1 cellular context compared by ENCODE assay signal in genomic region chr19:639251-640155, GRCh38.
TF ChIP-seq lines count a peak whose summit lies in the region.

FGF22 (plus strand) TSS chr19:639879; CDS start chr19:639926, 47 bp downstream.

TF ChIP-seq in K562, 482 proteins besides CTCF, POLR2A, EP300 and RAD21 (continued from another document and continues in another):
- TF ChIP-seq, protein P1, sequence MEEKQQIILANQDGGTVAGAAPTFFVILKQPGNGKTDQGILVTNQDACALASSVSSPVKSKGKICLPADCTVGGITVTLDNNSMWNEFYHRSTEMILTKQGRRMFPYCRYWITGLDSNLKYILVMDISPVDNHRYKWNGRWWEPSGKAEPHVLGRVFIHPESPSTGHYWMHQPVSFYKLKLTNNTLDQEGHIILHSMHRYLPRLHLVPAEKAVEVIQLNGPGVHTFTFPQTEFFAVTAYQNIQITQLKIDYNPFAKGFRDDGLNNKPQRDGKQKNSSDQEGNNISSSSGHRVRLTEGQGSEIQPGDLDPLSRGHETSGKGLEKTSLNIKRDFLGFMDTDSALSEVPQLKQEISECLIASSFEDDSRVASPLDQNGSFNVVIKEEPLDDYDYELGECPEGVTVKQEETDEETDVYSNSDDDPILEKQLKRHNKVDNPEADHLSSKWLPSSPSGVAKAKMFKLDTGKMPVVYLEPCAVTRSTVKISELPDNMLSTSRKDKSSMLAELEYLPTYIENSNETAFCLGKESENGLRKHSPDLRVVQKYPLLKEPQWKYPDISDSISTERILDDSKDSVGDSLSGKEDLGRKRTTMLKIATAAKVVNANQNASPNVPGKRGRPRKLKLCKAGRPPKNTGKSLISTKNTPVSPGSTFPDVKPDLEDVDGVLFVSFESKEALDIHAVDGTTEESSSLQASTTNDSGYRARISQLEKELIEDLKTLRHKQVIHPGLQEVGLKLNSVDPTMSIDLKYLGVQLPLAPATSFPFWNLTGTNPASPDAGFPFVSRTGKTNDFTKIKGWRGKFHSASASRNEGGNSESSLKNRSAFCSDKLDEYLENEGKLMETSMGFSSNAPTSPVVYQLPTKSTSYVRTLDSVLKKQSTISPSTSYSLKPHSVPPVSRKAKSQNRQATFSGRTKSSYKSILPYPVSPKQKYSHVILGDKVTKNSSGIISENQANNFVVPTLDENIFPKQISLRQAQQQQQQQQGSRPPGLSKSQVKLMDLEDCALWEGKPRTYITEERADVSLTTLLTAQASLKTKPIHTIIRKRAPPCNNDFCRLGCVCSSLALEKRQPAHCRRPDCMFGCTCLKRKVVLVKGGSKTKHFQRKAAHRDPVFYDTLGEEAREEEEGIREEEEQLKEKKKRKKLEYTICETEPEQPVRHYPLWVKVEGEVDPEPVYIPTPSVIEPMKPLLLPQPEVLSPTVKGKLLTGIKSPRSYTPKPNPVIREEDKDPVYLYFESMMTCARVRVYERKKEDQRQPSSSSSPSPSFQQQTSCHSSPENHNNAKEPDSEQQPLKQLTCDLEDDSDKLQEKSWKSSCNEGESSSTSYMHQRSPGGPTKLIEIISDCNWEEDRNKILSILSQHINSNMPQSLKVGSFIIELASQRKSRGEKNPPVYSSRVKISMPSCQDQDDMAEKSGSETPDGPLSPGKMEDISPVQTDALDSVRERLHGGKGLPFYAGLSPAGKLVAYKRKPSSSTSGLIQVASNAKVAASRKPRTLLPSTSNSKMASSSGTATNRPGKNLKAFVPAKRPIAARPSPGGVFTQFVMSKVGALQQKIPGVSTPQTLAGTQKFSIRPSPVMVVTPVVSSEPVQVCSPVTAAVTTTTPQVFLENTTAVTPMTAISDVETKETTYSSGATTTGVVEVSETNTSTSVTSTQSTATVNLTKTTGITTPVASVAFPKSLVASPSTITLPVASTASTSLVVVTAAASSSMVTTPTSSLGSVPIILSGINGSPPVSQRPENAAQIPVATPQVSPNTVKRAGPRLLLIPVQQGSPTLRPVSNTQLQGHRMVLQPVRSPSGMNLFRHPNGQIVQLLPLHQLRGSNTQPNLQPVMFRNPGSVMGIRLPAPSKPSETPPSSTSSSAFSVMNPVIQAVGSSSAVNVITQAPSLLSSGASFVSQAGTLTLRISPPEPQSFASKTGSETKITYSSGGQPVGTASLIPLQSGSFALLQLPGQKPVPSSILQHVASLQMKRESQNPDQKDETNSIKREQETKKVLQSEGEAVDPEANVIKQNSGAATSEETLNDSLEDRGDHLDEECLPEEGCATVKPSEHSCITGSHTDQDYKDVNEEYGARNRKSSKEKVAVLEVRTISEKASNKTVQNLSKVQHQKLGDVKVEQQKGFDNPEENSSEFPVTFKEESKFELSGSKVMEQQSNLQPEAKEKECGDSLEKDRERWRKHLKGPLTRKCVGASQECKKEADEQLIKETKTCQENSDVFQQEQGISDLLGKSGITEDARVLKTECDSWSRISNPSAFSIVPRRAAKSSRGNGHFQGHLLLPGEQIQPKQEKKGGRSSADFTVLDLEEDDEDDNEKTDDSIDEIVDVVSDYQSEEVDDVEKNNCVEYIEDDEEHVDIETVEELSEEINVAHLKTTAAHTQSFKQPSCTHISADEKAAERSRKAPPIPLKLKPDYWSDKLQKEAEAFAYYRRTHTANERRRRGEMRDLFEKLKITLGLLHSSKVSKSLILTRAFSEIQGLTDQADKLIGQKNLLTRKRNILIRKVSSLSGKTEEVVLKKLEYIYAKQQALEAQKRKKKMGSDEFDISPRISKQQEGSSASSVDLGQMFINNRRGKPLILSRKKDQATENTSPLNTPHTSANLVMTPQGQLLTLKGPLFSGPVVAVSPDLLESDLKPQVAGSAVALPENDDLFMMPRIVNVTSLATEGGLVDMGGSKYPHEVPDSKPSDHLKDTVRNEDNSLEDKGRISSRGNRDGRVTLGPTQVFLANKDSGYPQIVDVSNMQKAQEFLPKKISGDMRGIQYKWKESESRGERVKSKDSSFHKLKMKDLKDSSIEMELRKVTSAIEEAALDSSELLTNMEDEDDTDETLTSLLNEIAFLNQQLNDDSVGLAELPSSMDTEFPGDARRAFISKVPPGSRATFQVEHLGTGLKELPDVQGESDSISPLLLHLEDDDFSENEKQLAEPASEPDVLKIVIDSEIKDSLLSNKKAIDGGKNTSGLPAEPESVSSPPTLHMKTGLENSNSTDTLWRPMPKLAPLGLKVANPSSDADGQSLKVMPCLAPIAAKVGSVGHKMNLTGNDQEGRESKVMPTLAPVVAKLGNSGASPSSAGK (IDR thresholded peaks at IDR 0.05) = peak; percentile 61
- TF ChIP-seq, protein P2, sequence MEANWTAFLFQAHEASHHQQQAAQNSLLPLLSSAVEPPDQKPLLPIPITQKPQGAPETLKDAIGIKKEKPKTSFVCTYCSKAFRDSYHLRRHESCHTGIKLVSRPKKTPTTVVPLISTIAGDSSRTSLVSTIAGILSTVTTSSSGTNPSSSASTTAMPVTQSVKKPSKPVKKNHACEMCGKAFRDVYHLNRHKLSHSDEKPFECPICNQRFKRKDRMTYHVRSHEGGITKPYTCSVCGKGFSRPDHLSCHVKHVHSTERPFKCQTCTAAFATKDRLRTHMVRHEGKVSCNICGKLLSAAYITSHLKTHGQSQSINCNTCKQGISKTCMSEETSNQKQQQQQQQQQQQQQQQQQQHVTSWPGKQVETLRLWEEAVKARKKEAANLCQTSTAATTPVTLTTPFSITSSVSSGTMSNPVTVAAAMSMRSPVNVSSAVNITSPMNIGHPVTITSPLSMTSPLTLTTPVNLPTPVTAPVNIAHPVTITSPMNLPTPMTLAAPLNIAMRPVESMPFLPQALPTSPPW (CRISPR knock-in tag; IDR thresholded peaks at IDR 0.05) = peak; percentile 54; the same call in 1 of the 2 replicates
- peak; percentile 59; the same call in 1 of the 2 replicates for TF ChIP-seq KDM2B (CRISPR knock-in tag; IDR thresholded peaks at IDR 0.05)
- TF ChIP-seq DPF2 (IDR thresholded peaks at IDR 0.05) = peak; percentile 78
- TF ChIP-seq MYC (IDR thresholded peaks at IDR 0.05; ENCODE audit: low read depth, low read length) = peak; percentile 56; the same call in 1 of the 2 replicates
- no peak for TF ChIP-seq MYC (CRISPR knock-in tag; IDR thresholded peaks at IDR 0.05; ENCODE audit: borderline replicate concordance, low read depth)
- peak; percentile 44 for TF ChIP-seq RBFOX2 (IDR thresholded peaks at IDR 0.05; ENCODE audit: low read depth, low read length)
- peak; percentile 48 for TF ChIP-seq SMARCA4 (IDR thresholded peaks at IDR 0.05)
- peak; percentile 46; the same call in 1 of the 2 replicates for TF ChIP-seq ZFX (CRISPR knock-in tag; IDR thresholded peaks at IDR 0.05)
- 0 out of 4 replicates have a peak, but pooled peaks of 1 of the 2 experiments have one; percentile 40 for TF ChIP-seq FOXK2 (conservative IDR thresholded peaks at IDR 0.05 in 1 of 2, IDR thresholded peaks at IDR 0.05 in 1 of 2; ENCODE audit: low read depth in 2 of 2)
- peak; percentile 62 for TF ChIP-seq SP1 (CRISPR knock-in tag; IDR thresholded peaks at IDR 0.05)
- TF ChIP-seq NFYB (IDR thresholded peaks at IDR 0.05; ENCODE audit: extremely low read depth, insufficient read length) = peak; percentile 66
- peak; percentile 41 to 79 for TF ChIP-seq E2F6 (IDR thresholded peaks at IDR 0.05; ENCODE audit: borderline replicate concordance in 1 of 2, extremely low read depth in 1 of 2, insufficient read depth in 1 of 2, insufficient read length in 1 of 2, low read depth in 1 of 2, low read length in 1 of 2, poor library complexity in 1 of 2, severe bottlenecking in 1 of 2)
- TF ChIP-seq, protein P3, sequence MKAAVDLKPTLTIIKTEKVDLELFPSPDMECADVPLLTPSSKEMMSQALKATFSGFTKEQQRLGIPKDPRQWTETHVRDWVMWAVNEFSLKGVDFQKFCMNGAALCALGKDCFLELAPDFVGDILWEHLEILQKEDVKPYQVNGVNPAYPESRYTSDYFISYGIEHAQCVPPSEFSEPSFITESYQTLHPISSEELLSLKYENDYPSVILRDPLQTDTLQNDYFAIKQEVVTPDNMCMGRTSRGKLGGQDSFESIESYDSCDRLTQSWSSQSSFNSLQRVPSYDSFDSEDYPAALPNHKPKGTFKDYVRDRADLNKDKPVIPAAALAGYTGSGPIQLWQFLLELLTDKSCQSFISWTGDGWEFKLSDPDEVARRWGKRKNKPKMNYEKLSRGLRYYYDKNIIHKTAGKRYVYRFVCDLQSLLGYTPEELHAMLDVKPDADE (conservative IDR thresholded peaks at IDR 0.05; ENCODE audit: control insufficient read depth, low read depth, low read length) = peak; percentile 35; the same call in 1 of the 2 replicates
- peak; percentile 13; the same call in 1 of the 2 replicates for TF ChIP-seq ZBTB7A (IDR thresholded peaks at IDR 0.05; ENCODE audit: borderline replicate concordance, control insufficient read depth, low read depth, low read length)
- 0 out of 2 replicates have a peak, but pooled peaks have one; percentile 16 for TF ChIP-seq PKNOX1 (IDR thresholded peaks at IDR 0.05)
- TF ChIP-seq, protein P4, sequence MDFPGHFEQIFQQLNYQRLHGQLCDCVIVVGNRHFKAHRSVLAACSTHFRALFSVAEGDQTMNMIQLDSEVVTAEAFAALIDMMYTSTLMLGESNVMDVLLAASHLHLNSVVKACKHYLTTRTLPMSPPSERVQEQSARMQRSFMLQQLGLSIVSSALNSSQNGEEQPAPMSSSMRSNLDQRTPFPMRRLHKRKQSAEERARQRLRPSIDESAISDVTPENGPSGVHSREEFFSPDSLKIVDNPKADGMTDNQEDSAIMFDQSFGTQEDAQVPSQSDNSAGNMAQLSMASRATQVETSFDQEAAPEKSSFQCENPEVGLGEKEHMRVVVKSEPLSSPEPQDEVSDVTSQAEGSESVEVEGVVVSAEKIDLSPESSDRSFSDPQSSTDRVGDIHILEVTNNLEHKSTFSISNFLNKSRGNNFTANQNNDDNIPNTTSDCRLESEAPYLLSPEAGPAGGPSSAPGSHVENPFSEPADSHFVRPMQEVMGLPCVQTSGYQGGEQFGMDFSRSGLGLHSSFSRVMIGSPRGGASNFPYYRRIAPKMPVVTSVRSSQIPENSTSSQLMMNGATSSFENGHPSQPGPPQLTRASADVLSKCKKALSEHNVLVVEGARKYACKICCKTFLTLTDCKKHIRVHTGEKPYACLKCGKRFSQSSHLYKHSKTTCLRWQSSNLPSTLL (IDR thresholded peaks at IDR 0.05) = no peak
- TF ChIP-seq, protein P5, sequence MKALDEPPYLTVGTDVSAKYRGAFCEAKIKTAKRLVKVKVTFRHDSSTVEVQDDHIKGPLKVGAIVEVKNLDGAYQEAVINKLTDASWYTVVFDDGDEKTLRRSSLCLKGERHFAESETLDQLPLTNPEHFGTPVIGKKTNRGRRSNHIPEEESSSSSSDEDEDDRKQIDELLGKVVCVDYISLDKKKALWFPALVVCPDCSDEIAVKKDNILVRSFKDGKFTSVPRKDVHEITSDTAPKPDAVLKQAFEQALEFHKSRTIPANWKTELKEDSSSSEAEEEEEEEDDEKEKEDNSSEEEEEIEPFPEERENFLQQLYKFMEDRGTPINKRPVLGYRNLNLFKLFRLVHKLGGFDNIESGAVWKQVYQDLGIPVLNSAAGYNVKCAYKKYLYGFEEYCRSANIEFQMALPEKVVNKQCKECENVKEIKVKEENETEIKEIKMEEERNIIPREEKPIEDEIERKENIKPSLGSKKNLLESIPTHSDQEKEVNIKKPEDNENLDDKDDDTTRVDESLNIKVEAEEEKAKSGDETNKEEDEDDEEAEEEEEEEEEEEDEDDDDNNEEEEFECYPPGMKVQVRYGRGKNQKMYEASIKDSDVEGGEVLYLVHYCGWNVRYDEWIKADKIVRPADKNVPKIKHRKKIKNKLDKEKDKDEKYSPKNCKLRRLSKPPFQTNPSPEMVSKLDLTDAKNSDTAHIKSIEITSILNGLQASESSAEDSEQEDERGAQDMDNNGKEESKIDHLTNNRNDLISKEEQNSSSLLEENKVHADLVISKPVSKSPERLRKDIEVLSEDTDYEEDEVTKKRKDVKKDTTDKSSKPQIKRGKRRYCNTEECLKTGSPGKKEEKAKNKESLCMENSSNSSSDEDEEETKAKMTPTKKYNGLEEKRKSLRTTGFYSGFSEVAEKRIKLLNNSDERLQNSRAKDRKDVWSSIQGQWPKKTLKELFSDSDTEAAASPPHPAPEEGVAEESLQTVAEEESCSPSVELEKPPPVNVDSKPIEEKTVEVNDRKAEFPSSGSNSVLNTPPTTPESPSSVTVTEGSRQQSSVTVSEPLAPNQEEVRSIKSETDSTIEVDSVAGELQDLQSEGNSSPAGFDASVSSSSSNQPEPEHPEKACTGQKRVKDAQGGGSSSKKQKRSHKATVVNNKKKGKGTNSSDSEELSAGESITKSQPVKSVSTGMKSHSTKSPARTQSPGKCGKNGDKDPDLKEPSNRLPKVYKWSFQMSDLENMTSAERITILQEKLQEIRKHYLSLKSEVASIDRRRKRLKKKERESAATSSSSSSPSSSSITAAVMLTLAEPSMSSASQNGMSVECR (CRISPR knock-in tag; IDR thresholded peaks at IDR 0.05) = peak; percentile 43; the same call in 1 of the 2 replicates
- no peak for TF ChIP-seq ZBTB49 (CRISPR knock-in tag; IDR thresholded peaks at IDR 0.05; ENCODE audit: borderline replicate concordance)
- TF ChIP-seq, protein P6, sequence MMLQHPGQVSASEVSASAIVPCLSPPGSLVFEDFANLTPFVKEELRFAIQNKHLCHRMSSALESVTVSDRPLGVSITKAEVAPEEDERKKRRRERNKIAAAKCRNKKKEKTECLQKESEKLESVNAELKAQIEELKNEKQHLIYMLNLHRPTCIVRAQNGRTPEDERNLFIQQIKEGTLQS (IDR thresholded peaks at IDR 0.05) = 0 out of 2 replicates have a peak, but pooled peaks have one; percentile 11
- TF ChIP-seq, protein P6 (CRISPR knock-in tag; conservative IDR thresholded peaks at IDR 0.05) = no peak
- TF ChIP-seq NRF1 (conservative IDR thresholded peaks at IDR 0.05 in 1 of 2, IDR thresholded peaks at IDR 0.05 in 1 of 2) = peak in 1 of 2 experiments; percentile 39; a peak in 2 of 4 replicates
